ENCODE assay signal across 1 cellular context in the genomic region with DNA sequence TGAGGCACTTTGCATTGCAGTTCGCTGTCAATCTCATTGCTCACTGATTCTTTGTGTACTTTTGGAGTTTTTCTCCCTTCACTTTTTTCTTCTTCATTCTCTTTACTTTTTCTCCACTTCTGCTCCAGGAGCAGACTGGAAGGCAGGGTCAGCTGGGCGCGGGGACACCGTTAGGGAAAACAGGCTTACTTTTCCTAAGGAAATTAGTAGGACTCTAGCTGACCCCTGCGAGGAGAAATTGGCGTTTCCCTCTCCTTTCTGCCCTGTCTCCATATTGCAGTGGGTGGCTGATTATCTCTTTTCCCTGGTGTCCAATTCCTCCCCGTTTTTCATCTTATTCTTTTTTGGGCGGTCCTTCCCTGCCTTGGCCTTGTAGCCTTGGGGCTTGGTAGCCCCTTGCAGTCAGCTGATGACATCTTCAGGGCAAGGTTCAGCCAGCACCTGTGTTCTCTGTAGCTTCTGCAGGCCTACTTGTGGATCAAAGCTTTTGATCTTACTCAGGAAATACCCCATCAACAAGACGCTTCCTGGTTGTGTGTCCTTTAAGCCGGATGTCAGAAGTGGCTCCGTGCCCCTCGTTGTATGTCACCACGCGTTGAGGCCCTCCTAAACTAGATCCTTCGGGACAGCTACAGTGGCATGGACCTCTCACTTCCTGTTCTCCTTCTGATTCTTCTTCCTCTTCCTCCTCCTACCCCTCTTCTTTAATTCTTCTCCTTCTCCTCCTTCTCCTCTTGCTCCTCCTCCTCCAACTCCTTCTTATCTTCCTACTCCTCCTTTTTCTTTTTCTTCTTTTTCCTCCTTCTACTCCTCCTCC.
TF ChIP-seq lines count a peak whose summit lies in the region.

No MANE protein-coding gene starts in this region.

TF ChIP-seq in H1, 55 proteins besides CTCF, POLR2A, EP300 and RAD21 (continued from another document):
- no peak for TF ChIP-seq HDAC2 (IDR thresholded peaks at IDR 0.05; ENCODE audit: borderline replicate concordance in 1 of 2, low read depth in 2 of 2, low read length in 2 of 2)
- no peak for TF ChIP-seq CREB1 (IDR thresholded peaks at IDR 0.05)
- no peak for TF ChIP-seq HDAC6 (IDR thresholded peaks at IDR 0.05; ENCODE audit: low read depth, low read length)
- TF ChIP-seq KDM1A (IDR thresholded peaks at IDR 0.05; ENCODE audit: borderline replicate concordance, low read length) = no peak
- TF ChIP-seq RBBP5 (IDR thresholded peaks at IDR 0.05; ENCODE audit: borderline replicate concordance, low read depth, low read length) = no peak
- no peak for TF ChIP-seq FOSL1 (IDR thresholded peaks at IDR 0.05; ENCODE audit: insufficient read depth, low read depth, low read length)
- TF ChIP-seq TCF12 (IDR thresholded peaks at IDR 0.05; ENCODE audit: low read depth, low read length) = no peak
